Comparison of ENCODE assay signal across 24 cellular contexts in genomic region chr1:194081444-194081843, GRCh38.
DNase-seq lines count a peak whose midpoint lies in the region; ATAC-seq, FAIRE-seq and TF ChIP-seq lines count a peak whose summit lies in the region.
"Had no signal": no experiment of that assay in that cellular context is flagged by ENCODE, and none has a peak within 500 bp of the region (broad histone marks: within the 10 kb centered on the region; RNA-seq: fewer than 3 reads in every experiment).

No MANE protein-coding gene starts in this region.

- POLR2A ChIA-PET in HepG2 (lab: Yijun Ruan, JAX) (no interaction called here), GM12878 (lab: Charles Lee) (no interaction called here)

- H3K9ac ChIP-seq in HepG2 (ENCODE audit: insufficient read depth, low read depth, low read length) = no peak overlapping the region
- H3K9ac ChIP-seq in GM12878 (ENCODE audit: control insufficient read depth, insufficient read depth, low read length) = no peak overlapping the region
- H3K9ac ChIP-seq: BLaER1 had no signal

- no peak overlapping the region for H3K27ac ChIP-seq in HepG2 (ENCODE audit: extremely low read length, insufficient read depth, low read length)
- no peak overlapping the region for H3K27ac ChIP-seq in right lobe of liver
- H3K27ac ChIP-seq in GM12878 (ENCODE audit: control insufficient read depth, insufficient read depth) = no peak overlapping the region
- H3K27ac ChIP-seq: 22Rv1, BLaER1 had no signal

- ATAC-seq in HepG2 = no peak
- no peak for ATAC-seq in right lobe of liver
- ATAC-seq in GM12878 = no peak
- ATAC-seq in HG02885 (IDR thresholded peaks at IDR 0.05; ENCODE audit: poor library complexity, unreplicated experiment) = no peak
- ATAC-seq: HCT116 had no signal

- no TSS peak for BruUV-seq in HepG2 (replicated peaks; lab: Mats Ljungman, UMichigan)
- BruUV-seq in GM12878 (replicated peaks; lab: Mats Ljungman, UMichigan) = no TSS peak

- H3K79me2 ChIP-seq in HepG2 (ENCODE audit: insufficient read depth, low read length) = no peaks in the 10 kb centered on the region
- no peaks in the 10 kb centered on the region for H3K79me2 ChIP-seq in GM12878 (ENCODE audit: control insufficient read depth, insufficient read depth, low read length)

- TF ChIP-seq RAD21 in HepG2 (CRISPR knock-in tag; IDR thresholded peaks at IDR 0.05) (no peak), GM12878 (IDR thresholded peaks at IDR 0.05; ENCODE audit: insufficient read depth, low read depth, low read length) (no peak)

- TF ChIP-seq POLR2A in HepG2 (IDR thresholded peaks at IDR 0.05; ENCODE audit: insufficient read depth in 1 of 2, low read depth in 2 of 2, low read length in 2 of 2) = no peak
- TF ChIP-seq POLR2A in right lobe of liver (IDR thresholded peaks at IDR 0.05) = no peak
- no peak for TF ChIP-seq POLR2A in GM12878 (IDR thresholded peaks at IDR 0.05; ENCODE audit: low read depth, low read length)

- SMC1A ChIA-PET in GM12878 (lab: Charles Lee; ENCODE audit: uncharacterized antibody, unreplicated experiment) = no interaction called here

- H2AFZ ChIP-seq in HepG2 (ENCODE audit: low read length) (no peak overlapping the region), GM12878 (ENCODE audit: control insufficient read depth, low read depth, low read length) (no peak overlapping the region)

- no peak overlapping the region for H3K4me2 ChIP-seq in HepG2 (ENCODE audit: low read depth, low read length)
- H3K4me2 ChIP-seq in GM12878 (ENCODE audit: control insufficient read depth, insufficient read depth) = no peak overlapping the region
- H3K4me2 ChIP-seq: BLaER1 had no signal

- TF ChIP-seq EP300 in HepG2 (IDR thresholded peaks at IDR 0.05; ENCODE audit: low read depth in 2 of 2, low read length in 2 of 2) (no peak), HepG2 (CRISPR knock-in tag; IDR thresholded peaks at IDR 0.05; ENCODE audit: borderline replicate concordance) (no peak), GM12878 (IDR thresholded peaks at IDR 0.05; ENCODE audit: borderline replicate concordance in 1 of 2, control insufficient read depth in 1 of 2, low read depth in 2 of 2, low read length in 2 of 2) (no peak)

- no peaks in the 10 kb centered on the region for H3K27me3 ChIP-seq in HepG2 (ENCODE audit: control insufficient read depth in 1 of 2, insufficient read depth in 2 of 2, low read length in 2 of 2)
- no peaks in the 10 kb centered on the region for H3K27me3 ChIP-seq in right lobe of liver
- H3K27me3 ChIP-seq in GM12878 (replicated peaks in 1 of 2; ENCODE audit: control insufficient read depth in 2 of 2, insufficient read depth in 2 of 2, low read length in 1 of 2) = no peaks in the 10 kb centered on the region
- H3K27me3 ChIP-seq: BLaER1, MG63 had no signal

- no peaks in the 10 kb centered on the region for H3K36me3 ChIP-seq in HepG2 (replicated peaks in 1 of 2; ENCODE audit: control insufficient read depth in 1 of 2, insufficient read depth in 2 of 2, low read length in 2 of 2)
- no peaks in the 10 kb centered on the region for H3K36me3 ChIP-seq in right lobe of liver
- no peaks in the 10 kb centered on the region for H3K36me3 ChIP-seq in GM12878 (ENCODE audit: control insufficient read depth in 2 of 2, insufficient read depth in 2 of 2, low read length in 1 of 2)
- H3K36me3 ChIP-seq: BLaER1, MG63 had no signal

- no peaks in the 10 kb centered on the region for H4K20me1 ChIP-seq in HepG2 (ENCODE audit: insufficient read depth, low read length)
- no peaks in the 10 kb centered on the region for H4K20me1 ChIP-seq in GM12878 (ENCODE audit: control insufficient read depth, insufficient read depth)
- H4K20me1 ChIP-seq: BLaER1 had no signal

- RAD21 ChIA-PET in GM12878 (lab: Charles Lee; ENCODE audit: unreplicated experiment) = no interaction called here

- FAIRE-seq in HepG2 (lab: Jason Lieb, UNC) (no peak), GM12878 (lab: Jason Lieb, UNC) (no peak)
- FAIRE-seq: GM12891, H1 had no signal

- DNase-seq in DMS 273 (lab: John Stamatoyannopoulos, UW; ENCODE audit: unreplicated experiment) (peak; percentile 9), DMS 273 treated with DMSO at 0.1 percent for 48 hours (lab: John Stamatoyannopoulos, UW) (no peak), HepG2 (ENCODE audit: low spot score) (no peak), right lobe of liver (no peak), GM12878 (ENCODE audit: low read depth, low spot score) (no peak), NCI-H2029 (lab: John Stamatoyannopoulos, UW) (no peak), GM19240 (ENCODE audit: insufficient read length, low spot score) (no peak)
- DNase-seq: ACHN; CD4-positive, alpha-beta memory T cell; DMS79; MG63; NCI-H1694 treated with DMSO at 0.1 percent for 48 hours; NCI-H2107; NCI-H2227 treated with DMSO at 0.1 percent for 48 hours; NCI-H510A treated with DMSO at 0.1 percent for 48 hours; SIG-M5; T-helper 1 cell; T-helper 9 cell had no signal

- no peak for TF ChIP-seq CTCF in HepG2 (CRISPR knock-in tag; IDR thresholded peaks at IDR 0.05)
- TF ChIP-seq CTCF in right lobe of liver (IDR thresholded peaks at IDR 0.05) = no peak
- no peak for TF ChIP-seq CTCF in GM12878 (IDR thresholded peaks at IDR 0.05 in 2 of 3, conservative IDR thresholded peaks at IDR 0.05 in 1 of 3; ENCODE audit: control insufficient read depth in 2 of 3, extremely low read depth in 1 of 3, insufficient read depth in 1 of 3, low read depth in 3 of 3, low read length in 3 of 3)

- CTCF ChIA-PET in HepG2 (lab: Yijun Ruan, JAX; ENCODE audit: low intra/inter-chr PET ratio, low total read pairs) (no interaction called here), GM12878 (lab: Yijun Ruan, JAX) (no interaction called here)

- intact Hi-C loops in HepG2 (cut with micrococcal nuclease; ENCODE audit: unreplicated experiment) = no loop called here
- intact Hi-C loops in right lobe of liver (cut with DNase I) = no loop called here
- intact Hi-C loops in GM12878 (cut with micrococcal nuclease; ENCODE audit: unreplicated experiment) = no loop called here

- no peaks in the 10 kb centered on the region for H3K9me3 ChIP-seq in HepG2 (ENCODE audit: low read length)
- H3K9me3 ChIP-seq in right lobe of liver = no peaks in the 10 kb centered on the region
- H3K9me3 ChIP-seq in GM12878 (replicated peaks; ENCODE audit: control insufficient read depth, insufficient read depth, low read length) = no peaks in the 10 kb centered on the region
- H3K9me3 ChIP-seq: BLaER1, MG63 had no signal

- H3K4me3 ChIP-seq in HepG2 (replicated peaks in 1 of 3; ENCODE audit: insufficient read depth in 1 of 3, low read depth in 2 of 3, low read length in 3 of 3) = no peak overlapping the region
- no peak overlapping the region for H3K4me3 ChIP-seq in right lobe of liver
- H3K4me3 ChIP-seq in GM12878 = no peak overlapping the region
- H3K4me3 ChIP-seq: BLaER1, MG63 had no signal

- in situ Hi-C loops in HepG2 (cut with HindIII; ENCODE audit: extremely low pct_ligation_motif_present, low pct_unique_long_range_greater_than_20kb) = no loop called here
- in situ Hi-C loops in GM12878 (cut with MboI) = no loop called here

- no peaks in the 10 kb centered on the region for H3K4me1 ChIP-seq in HepG2 (ENCODE audit: insufficient read depth, low read length)
- no peaks in the 10 kb centered on the region for H3K4me1 ChIP-seq in right lobe of liver
- H3K4me1 ChIP-seq in GM12878 (ENCODE audit: control insufficient read depth, insufficient read depth, low read length) = no peaks in the 10 kb centered on the region
- H3K4me1 ChIP-seq: BLaER1 had no signal

TF ChIP-seq in HepG2, 621 proteins besides CTCF, POLR2A, EP300 and RAD21 (continues in another document):
- no peak for TF ChIP-seq GABPA (IDR thresholded peaks at IDR 0.05; ENCODE audit: low read depth, low read length)
- TF ChIP-seq GABPA (CRISPR knock-in tag; IDR thresholded peaks at IDR 0.05; ENCODE audit: low read depth) = no peak
- no peak for TF ChIP-seq ZNF546 (CRISPR knock-in tag; conservative IDR thresholded peaks at IDR 0.05)
- no peak for TF ChIP-seq JUN (CRISPR knock-in tag; IDR thresholded peaks at IDR 0.05)
- TF ChIP-seq NFE2L1 (CRISPR knock-in tag; IDR thresholded peaks at IDR 0.05; ENCODE audit: borderline replicate concordance) = no peak
- no peak for TF ChIP-seq CERS6 (CRISPR knock-in tag; IDR thresholded peaks at IDR 0.05)
- TF ChIP-seq CEBPG (CRISPR knock-in tag; IDR thresholded peaks at IDR 0.05) = no peak
- no peak for TF ChIP-seq SRSF1 (optimal IDR thresholded peaks at IDR 0.05; ENCODE audit: low read depth, low read length)
- TF ChIP-seq LCORL (IDR thresholded peaks at IDR 0.05) = peak; percentile 94
- TF ChIP-seq LCORL (CRISPR knock-in tag; IDR thresholded peaks at IDR 0.05) = no peak
- TF ChIP-seq GTF2F1 (IDR thresholded peaks at IDR 0.05; ENCODE audit: low read length) = 0 out of 2 replicates have a peak, but pooled peaks have one; percentile 32

TF ChIP-seq in GM12878, 131 proteins besides CTCF, POLR2A, EP300 and RAD21 (continues in another document):
- no peak for TF ChIP-seq BRCA1 (IDR thresholded peaks at IDR 0.05; ENCODE audit: low read depth, low read length)
- TF ChIP-seq CEBPZ (IDR thresholded peaks at IDR 0.05; ENCODE audit: low read depth, low read length) = no peak
- no peak for TF ChIP-seq MYB (IDR thresholded peaks at IDR 0.05; ENCODE audit: borderline replicate concordance, low read depth, low read length)
- no peak for TF ChIP-seq WRNIP1 (IDR thresholded peaks at IDR 0.05; ENCODE audit: borderline replicate concordance, low read depth, low read length)
- no peak for TF ChIP-seq NR2F1 (conservative IDR thresholded peaks at IDR 0.05)
